ENCODE assay signal across 8 cellular contexts in genomic region chr1:160781914-160782689, GRCh38. TPM values are rescaled to one million over a fixed set of nuclear protein-coding genes. Genes with fewer than 3 reads are reported as not detected.
DNase-seq lines count a peak whose midpoint lies in the region; ATAC-seq and TF ChIP-seq lines count a peak whose summit lies in the region.

No MANE protein-coding gene starts in this region.

- DNase-seq in activated naive CD8-positive, alpha-beta T cell treated with anti-CD3 and anti-CD28 coated beads, Interleukin-2, amount 10 ng/mL, durations not matched to agents 7 days and 5 days = no peak
- DNase-seq in HEK293T (ENCODE audit: extremely low spot score) (no peak), endodermal cell (no peak), SK-N-DZ (ENCODE audit: low spot score) (no peak), ascending aorta (ENCODE audit: low spot score in 2 of 2) (no peak)

- POLR2A ChIA-PET in activated naive CD8-positive, alpha-beta T cell treated with anti-CD3 and anti-CD28 coated beads, Interleukin-2, amount 10 ng/mL, durations not matched to agents 7 days and 5 days (lab: Charles Lee) = interaction anchor here (3.5 kb wide), 1 partner anchor 15 kb away, joined by 16 read pairs; the partner anchor contains the start of gene LY9
- POLR2A ChIA-PET in HEK293T (lab: Yijun Ruan, JAX) = no interaction called here

- H3K9me3 ChIP-seq in BLaER1 (no peaks in the 10 kb centered on the region), endodermal cell (ENCODE audit: control insufficient read depth, low read length) (no peaks in the 10 kb centered on the region), ascending aorta (no peaks in the 10 kb centered on the region)

- TF ChIP-seq CTCF in endodermal cell (conservative IDR thresholded peaks at IDR 0.05) (no peak), ascending aorta (IDR thresholded peaks at IDR 0.05) (no peak)

- WGBS in endodermal cell (ENCODE audit: insufficient coverage in 1 of 2, insufficient read length in 1 of 2), 2 experiments = 94 to 97% methylated on average over 8 to 9 of the region's 9 CpGs

- no peaks in the 10 kb centered on the region for H3K36me3 ChIP-seq in BLaER1
- H3K36me3 ChIP-seq in endodermal cell (ENCODE audit: control insufficient read depth, insufficient read depth, low read length) = no peaks in the 10 kb centered on the region
- H3K36me3 ChIP-seq in ascending aorta = no peaks in the 10 kb centered on the region

- H3K4me2 ChIP-seq in BLaER1 = peak overlapping the region; percentile 25

- peak overlapping the region; percentile 9 for H3K27ac Mint-ChIP-seq in activated naive CD8-positive, alpha-beta T cell treated with anti-CD3 and anti-CD28 coated beads, Interleukin-2, amount 10 ng/mL, durations not matched to agents 7 days and 5 days
- no peak overlapping the region for H3K27ac Mint-ChIP-seq in endodermal cell

- peaks cover 2% of the 10 kb centered on the region for H3K9me3 Mint-ChIP-seq in activated naive CD8-positive, alpha-beta T cell treated with anti-CD3 and anti-CD28 coated beads, Interleukin-2, amount 10 ng/mL, durations not matched to agents 7 days and 5 days
- H3K9me3 Mint-ChIP-seq in endodermal cell = peaks cover 23% of the 10 kb centered on the region

- ATAC-seq in GM19043 (IDR thresholded peaks at IDR 0.05; ENCODE audit: low read depth, unreplicated experiment) (peak; percentile 76), HG03139 (IDR thresholded peaks at IDR 0.05; ENCODE audit: unreplicated experiment) (peak; percentile 79)
- peak; percentile 52 for ATAC-seq in activated naive CD8-positive, alpha-beta T cell treated with anti-CD3 and anti-CD28 coated beads, Interleukin-2, amount 10 ng/mL, durations not matched to agents 7 days and 5 days (ENCODE audit: low read depth)

- CTCF ChIA-PET in HEK293T (lab: Yijun Ruan, JAX) = interaction anchor here (1.5 kb wide), 1 partner anchor 50 kb away, joined by 5 read pairs; no protein-coding TSS in a partner anchor

- H3K4me1 ChIP-seq in BLaER1 (peaks cover 43% of the 10 kb centered on the region), endodermal cell (ENCODE audit: control insufficient read depth, insufficient read depth, low read length) (no peaks in the 10 kb centered on the region), ascending aorta (no peaks in the 10 kb centered on the region)

- no peaks in the 10 kb centered on the region for H3K27me3 ChIP-seq in BLaER1
- H3K27me3 ChIP-seq in endodermal cell (ENCODE audit: control insufficient read depth, insufficient read depth, low read length, poor library complexity, severe bottlenecking) = no peaks in the 10 kb centered on the region
- no peaks in the 10 kb centered on the region for H3K27me3 ChIP-seq in ascending aorta

- H3K36me3 Mint-ChIP-seq in activated naive CD8-positive, alpha-beta T cell treated with anti-CD3 and anti-CD28 coated beads, Interleukin-2, amount 10 ng/mL, durations not matched to agents 7 days and 5 days = no peaks in the 10 kb centered on the region
- peaks cover 2% of the 10 kb centered on the region for H3K36me3 Mint-ChIP-seq in endodermal cell (ENCODE audit: low read depth)

- peaks cover 8% of the 10 kb centered on the region for H3K27me3 Mint-ChIP-seq in activated naive CD8-positive, alpha-beta T cell treated with anti-CD3 and anti-CD28 coated beads, Interleukin-2, amount 10 ng/mL, durations not matched to agents 7 days and 5 days
- no peaks in the 10 kb centered on the region for H3K27me3 Mint-ChIP-seq in endodermal cell (ENCODE audit: insufficient read depth)

- H3K4me3 Mint-ChIP-seq in activated naive CD8-positive, alpha-beta T cell treated with anti-CD3 and anti-CD28 coated beads, Interleukin-2, amount 10 ng/mL, durations not matched to agents 7 days and 5 days = no peak overlapping the region
- H3K4me3 Mint-ChIP-seq in endodermal cell = no peak overlapping the region

- no peak overlapping the region for H3K27ac ChIP-seq in BLaER1
- H3K27ac ChIP-seq in endodermal cell (ENCODE audit: low read depth, low read length) = no peak overlapping the region
- H3K27ac ChIP-seq in ascending aorta = no peak overlapping the region

- H4K20me1 ChIP-seq in BLaER1 = no peaks in the 10 kb centered on the region

- H3K4me3 ChIP-seq in BLaER1 = no peak overlapping the region
- H3K4me3 ChIP-seq in endodermal cell (ENCODE audit: low read length) = no peak overlapping the region
- no peak overlapping the region for H3K4me3 ChIP-seq in ascending aorta

- intact Hi-C loops in ascending aorta (cut with DNase I) = no loop called here

- peaks cover 15% of the 10 kb centered on the region for H3K4me1 Mint-ChIP-seq in activated naive CD8-positive, alpha-beta T cell treated with anti-CD3 and anti-CD28 coated beads, Interleukin-2, amount 10 ng/mL, durations not matched to agents 7 days and 5 days
- peaks cover 4% of the 10 kb centered on the region for H3K4me1 Mint-ChIP-seq in endodermal cell

- H3K9ac ChIP-seq in BLaER1 (no peak overlapping the region), endodermal cell (ENCODE audit: extremely low read depth, low read length, poor library complexity, severe bottlenecking) (no peak overlapping the region)

TF ChIP-seq in HEK293T, 16 proteins besides CTCF, POLR2A, EP300 and RAD21:
- no peak for TF ChIP-seq NFRKB (IDR thresholded peaks at IDR 0.05)
- no peak for TF ChIP-seq SUZ12 (IDR thresholded peaks at IDR 0.05)
- TF ChIP-seq ZNF384 (IDR thresholded peaks at IDR 0.05) = no peak
- TF ChIP-seq HDGF (IDR thresholded peaks at IDR 0.05; ENCODE audit: borderline replicate concordance) = no peak
- no peak for TF ChIP-seq FOXM1 (IDR thresholded peaks at IDR 0.05; ENCODE audit: borderline replicate concordance)

RNA-seq across cellular contexts. Expression of gene LY9, which starts 13.9 kb away (rescaled TPM):
- 10 to 100 TPM; 70.9 to 73.6 TPM for total RNA-seq in activated naive CD8-positive, alpha-beta T cell treated with anti-CD3 and anti-CD28 coated beads, Interleukin-2, amount 10 ng/mL, durations not matched to agents 7 days and 5 days
- total RNA-seq in endodermal cell (not detected), ascending aorta (0.11 TPM)
- polyA plus RNA-seq in endodermal cell (2013, experiment 1 of 2) = not detected
- polyA plus RNA-seq in endodermal cell (2013, experiment 2 of 2) = not detected
- polyA plus RNA-seq in SK-N-DZ (2014; cell fraction: cytosol; rRNA removed) = not detected in 2 replicates
- not detected in 2 replicates for polyA plus RNA-seq in SK-N-DZ (2014; cell fraction: nucleus; rRNA removed)

RNA-seq across cellular contexts. Expression of gene SLAMF7, which starts 43.1 kb away (rescaled TPM):
- total RNA-seq in activated naive CD8-positive, alpha-beta T cell treated with anti-CD3 and anti-CD28 coated beads, Interleukin-2, amount 10 ng/mL, durations not matched to agents 7 days and 5 days = 100 to 1,000 TPM; 124 to 137 TPM
- total RNA-seq in endodermal cell = not detected
- polyA plus RNA-seq in endodermal cell (2013, experiment 1 of 2) = not detected
- polyA plus RNA-seq in endodermal cell (2013, experiment 2 of 2) = not detected
- not detected in 2 replicates for polyA plus RNA-seq in SK-N-DZ (2014; cell fraction: cytosol; rRNA removed)
- polyA plus RNA-seq in SK-N-DZ (2014; cell fraction: nucleus; rRNA removed) = not detected in 2 replicates
- total RNA-seq in ascending aorta = not detected

Comparison
In these comparisons a context has a peak if more than half of its experiments do, and no peak if none do; other contexts are left out.
1. RNA of gene LY9, which starts 13.9 kb away (total RNA-seq): 70.9 to 73.6 TPM in activated naive CD8-positive, alpha-beta T cell treated with anti-CD3 and anti-CD28 coated beads, Interleukin-2, amount 10 ng/mL, durations not matched to agents 7 days and 5 days; 0.11 TPM in ascending aorta (single experiment) and not detected in endodermal cell; every median in the first group is over 10 times any median in the second.
2. RNA of gene SLAMF7, which starts 43.1 kb away (total RNA-seq): 124 to 137 TPM in activated naive CD8-positive, alpha-beta T cell treated with anti-CD3 and anti-CD28 coated beads, Interleukin-2, amount 10 ng/mL, durations not matched to agents 7 days and 5 days; not detected in endodermal cell and not detected in ascending aorta (single experiment); every median in the first group is over 100 times any median in the second.
3. Peak in every context shown above with its lines, with median percentiles within 50 percentile points of each other: ATAC-seq.